8 cellular contexts compared by ENCODE assay signal in the genomic region with DNA sequence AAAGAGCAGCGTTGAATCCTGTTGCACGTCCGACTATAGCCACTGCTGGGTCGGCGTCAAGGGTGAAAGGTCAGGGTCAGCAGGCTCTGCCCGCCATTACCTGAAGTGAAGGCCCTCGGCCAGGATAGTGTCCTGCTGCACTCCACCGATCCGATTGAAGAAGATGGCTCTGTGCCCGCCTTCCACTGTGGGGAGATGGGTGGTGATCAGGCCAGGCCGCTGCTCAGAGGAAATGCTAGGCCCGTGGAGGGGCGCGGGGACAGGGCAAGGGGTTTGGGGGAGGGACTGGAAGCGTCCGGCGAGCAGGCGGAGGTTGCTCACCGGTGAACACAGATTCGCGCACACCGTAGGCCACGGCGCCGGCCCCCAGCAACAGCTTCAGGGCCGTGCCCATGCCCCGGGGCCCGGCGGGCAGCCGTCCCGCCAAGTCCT. TPM values are rescaled to one million over a fixed set of nuclear protein-coding genes. Genes with fewer than 3 reads are reported as not detected.
DNase-seq lines count a peak whose midpoint lies in the region; ATAC-seq and TF ChIP-seq lines count a peak whose summit lies in the region.
"Had no signal": no experiment of that assay in that cellular context is flagged by ENCODE, and none has a peak within 500 bp of the region (broad histone marks: within the 10 kb centered on the region; RNA-seq: fewer than 3 reads in every experiment).

No MANE protein-coding gene starts in this region.

- peak overlapping the region; percentile 90 to 92 for H3K27ac ChIP-seq in lung (ENCODE audit: low read depth in 1 of 2, low read length in 1 of 2)

- H3K9me3 ChIP-seq in lung (ENCODE audit: control insufficient read depth in 2 of 2, insufficient read depth in 1 of 2, low read length in 1 of 2), result no peaks in the 10 kb centered on the region

- peaks cover 4 to 10% of the 10 kb centered on the region in 2 donors for H3K4me1 ChIP-seq in lung (ENCODE audit: control insufficient read depth in 2 of 2, insufficient read depth in 2 of 2, low read length in 2 of 2)

- peak overlapping the region; percentile 77 for H3K4me3 ChIP-seq in lung

- no peaks in the 10 kb centered on the region for H3K27me3 ChIP-seq in lung (ENCODE audit: control insufficient read depth, insufficient read depth)

- H3K36me3 Mint-ChIP-seq in T-helper 2 cell treated with Interferon-gamma antibody and Interleukin-4, amounts not matched to agents 5 μg/mL and 100 μg/mL, for 36 hours (ENCODE audit: low read depth), result peaks cover 62% of the 10 kb centered on the region
- H3K36me3 Mint-ChIP-seq in activated CD4-positive, alpha-beta memory T cell treated with anti-CD3 and anti-CD28 coated beads, Interleukin-2, amount 10 ng/mL, durations not matched to agents 7 days and 5 days (ENCODE audit: low read depth), result peaks cover 70% of the 10 kb centered on the region

- no peaks in the 10 kb centered on the region for H3K27me3 Mint-ChIP-seq in T-helper 2 cell treated with Interferon-gamma antibody and Interleukin-4, amounts not matched to agents 5 μg/mL and 100 μg/mL, for 36 hours (ENCODE audit: low read depth)
- no peaks in the 10 kb centered on the region for H3K27me3 Mint-ChIP-seq in activated CD4-positive, alpha-beta memory T cell treated with anti-CD3 and anti-CD28 coated beads, Interleukin-2, amount 10 ng/mL, durations not matched to agents 7 days and 5 days

- no peak for TF ChIP-seq CTCF in lung (IDR thresholded peaks at IDR 0.05; ENCODE audit: control extremely low read depth, extremely low read depth)

- WGBS in lung, 2 donors, result 1% methylated on average over 31 of the region's 31 CpGs

- H3K4me1 Mint-ChIP-seq in T-helper 2 cell treated with Interferon-gamma antibody and Interleukin-4, amounts not matched to agents 5 μg/mL and 100 μg/mL, for 36 hours (ENCODE audit: low read depth), result peaks cover 30% of the 10 kb centered on the region
- H3K4me1 Mint-ChIP-seq in activated CD4-positive, alpha-beta memory T cell treated with anti-CD3 and anti-CD28 coated beads, Interleukin-2, amount 10 ng/mL, durations not matched to agents 7 days and 5 days, result peaks cover 70% of the 10 kb centered on the region

- peaks cover 15 to 38% of the 10 kb centered on the region in 2 donors for H3K36me3 ChIP-seq in lung (ENCODE audit: control insufficient read depth in 2 of 2, insufficient read depth in 2 of 2, low read length in 2 of 2)

- CTCF ChIA-PET in activated CD4-positive, alpha-beta memory T cell treated with anti-CD3 and anti-CD28 coated beads, Interleukin-2, amount 10 ng/mL, durations not matched to agents 7 days and 5 days (lab: Charles Lee), result interaction anchor here (0.8 to 2.7 kb wide), 4 partner anchors 9 to 32 kb away, joined by 3 to 11 read pairs (median 7); a partner anchor contains a TSS

- POLR2A ChIA-PET in activated CD4-positive, alpha-beta memory T cell treated with anti-CD3 and anti-CD28 coated beads, Interleukin-2, amount 10 ng/mL, durations not matched to agents 7 days and 5 days (lab: Charles Lee), result interaction anchor here (0.8 to 4.2 kb wide), 10 partner anchors 9 to 138 kb away, joined by 3 to 118 read pairs (median 6); a partner anchor contains a TSS

- H3K4me3 Mint-ChIP-seq in T-helper 2 cell treated with Interferon-gamma antibody and Interleukin-4, amounts not matched to agents 5 μg/mL and 100 μg/mL, for 36 hours, result peak overlapping the region; percentile 100
- peak overlapping the region; percentile 100 for H3K4me3 Mint-ChIP-seq in activated CD4-positive, alpha-beta memory T cell treated with anti-CD3 and anti-CD28 coated beads, Interleukin-2, amount 10 ng/mL, durations not matched to agents 7 days and 5 days

- peak overlapping the region; percentile 100 for H3K27ac Mint-ChIP-seq in T-helper 2 cell treated with Interferon-gamma antibody and Interleukin-4, amounts not matched to agents 5 μg/mL and 100 μg/mL, for 36 hours
- H3K27ac Mint-ChIP-seq in activated CD4-positive, alpha-beta memory T cell treated with anti-CD3 and anti-CD28 coated beads, Interleukin-2, amount 10 ng/mL, durations not matched to agents 7 days and 5 days, result peak overlapping the region; percentile 100

- ATAC-seq in lung (ENCODE audit: insufficient read depth, low FRiP score) (peak; percentile 29), HG03457 (IDR thresholded peaks at IDR 0.05; ENCODE audit: unreplicated experiment) (no peak)

- no peaks in the 10 kb centered on the region for H3K9me3 Mint-ChIP-seq in T-helper 2 cell treated with Interferon-gamma antibody and Interleukin-4, amounts not matched to agents 5 μg/mL and 100 μg/mL, for 36 hours
- H3K9me3 Mint-ChIP-seq in activated CD4-positive, alpha-beta memory T cell treated with anti-CD3 and anti-CD28 coated beads, Interleukin-2, amount 10 ng/mL, durations not matched to agents 7 days and 5 days, result no peaks in the 10 kb centered on the region

- DNase-seq in T-helper 2 cell treated with Interferon-gamma antibody and Interleukin-4, amounts not matched to agents 5 μg/mL and 100 μg/mL, for 36 hours (ENCODE audit: low spot score), result no peak
- DNase-seq in T-helper 2 cell (no peak), lung (ENCODE audit: low spot score) (no peak), NCI-H1048 (lab: John Stamatoyannopoulos, UW) (no peak)
- DNase-seq in activated CD4-positive, alpha-beta memory T cell treated with anti-CD3 and anti-CD28 coated beads, Interleukin-2, amount 10 ng/mL, durations not matched to agents 7 days and 5 days, result no peak

RNA-seq across cellular contexts. Expression of a gene that starts 0.4 kb away (rescaled TPM):
- 100 to 1,000 TPM; 194 to 196 TPM for total RNA-seq in activated CD4-positive, alpha-beta memory T cell treated with anti-CD3 and anti-CD28 coated beads, Interleukin-2, amount 10 ng/mL, durations not matched to agents 7 days and 5 days
- 100 to 1,000 TPM; 103 to 154 TPM for total RNA-seq in lung
- 100 to 1,000 TPM; 129 to 149 TPM for polyA plus RNA-seq in lung

RNA-seq across cellular contexts. Expression of a gene that starts 0.6 kb away (rescaled TPM):
- total RNA-seq in activated CD4-positive, alpha-beta memory T cell treated with anti-CD3 and anti-CD28 coated beads, Interleukin-2, amount 10 ng/mL, durations not matched to agents 7 days and 5 days, result 10 to 100 TPM; 39.4 to 50.2 TPM
- 10 to 100 TPM; 25.2 to 56.3 TPM for total RNA-seq in lung
- 10 to 100 TPM; 38.6 to 42.0 TPM for polyA plus RNA-seq in lung

RNA-seq across cellular contexts. Expression of a gene that starts 19.0 kb away (rescaled TPM):
- 100 to 1,000 TPM; 295 to 299 TPM for total RNA-seq in activated CD4-positive, alpha-beta memory T cell treated with anti-CD3 and anti-CD28 coated beads, Interleukin-2, amount 10 ng/mL, durations not matched to agents 7 days and 5 days
- total RNA-seq in lung, result 100 to 1,000 TPM in 1 of 2 donors, 10 to 100 TPM in 1; 38.2 to 140 TPM
- polyA plus RNA-seq in lung, result 100 to 1,000 TPM; 201 to 222 TPM
- total RNA-seq: Daoy had no signal

RNA-seq across cellular contexts. Expression of a gene that starts 26.3 kb away (rescaled TPM):
- 100 to 1,000 TPM; 141 TPM for total RNA-seq in activated CD4-positive, alpha-beta memory T cell treated with anti-CD3 and anti-CD28 coated beads, Interleukin-2, amount 10 ng/mL, durations not matched to agents 7 days and 5 days
- total RNA-seq in lung, result 100 to 1,000 TPM in 1 of 2 donors, 10 to 100 TPM in 1; 92.9 to 196 TPM
- 100 to 1,000 TPM; 370 to 437 TPM for polyA plus RNA-seq in lung

RNA-seq across cellular contexts. Expression of a gene that starts 26.5 kb away (rescaled TPM):
- total RNA-seq in activated CD4-positive, alpha-beta memory T cell treated with anti-CD3 and anti-CD28 coated beads, Interleukin-2, amount 10 ng/mL, durations not matched to agents 7 days and 5 days, result not detected
- total RNA-seq in lung, result not detected
- polyA plus RNA-seq in lung, result not detected
- total RNA-seq: Daoy, lung microvascular endothelial cell had no signal
